ENCODE assay signal across 8 cellular contexts in the genomic region with DNA sequence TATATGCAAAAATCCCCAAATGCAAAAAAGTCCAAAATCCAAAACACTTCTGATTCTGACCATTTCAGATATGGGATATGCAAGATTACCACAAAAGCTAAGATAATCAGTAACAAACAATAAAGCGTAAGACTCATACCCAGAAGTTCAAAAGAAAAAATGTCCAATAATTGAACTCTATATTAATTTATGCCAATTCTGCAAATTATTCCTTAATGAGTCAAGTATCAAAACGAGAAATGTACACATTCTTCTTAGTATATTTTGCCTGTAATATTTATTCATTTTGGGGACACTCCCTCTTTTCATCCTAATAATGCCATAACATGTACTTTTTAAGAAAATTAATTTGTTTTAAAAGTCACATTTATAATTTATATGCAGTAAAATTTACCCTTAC.
"Had no signal": no experiment of that assay in that cellular context is flagged by ENCODE, and none has a peak within 500 bp of the region (broad histone marks: within the 10 kb centered on the region; RNA-seq: fewer than 3 reads in every experiment).

No MANE protein-coding gene starts in this region.

- H2AFZ ChIP-seq: GM23338 had no signal

- FAIRE-seq: H1, H54, HTR-8/SVneo had no signal

- H3K4me2 ChIP-seq: GM23338, KMS-11 had no signal

- H3K27ac ChIP-seq: KMS-11 had no signal

- H3K4me3 ChIP-seq: GM23338 had no signal

- DNase-seq: H9, HCEC 1CT, KBM-7 had no signal

- H3K9ac ChIP-seq: KMS-11 had no signal

- ATAC-seq: GM23338 had no signal
